Comparison of ENCODE assay signal across 10 cellular contexts in the genomic region with DNA sequence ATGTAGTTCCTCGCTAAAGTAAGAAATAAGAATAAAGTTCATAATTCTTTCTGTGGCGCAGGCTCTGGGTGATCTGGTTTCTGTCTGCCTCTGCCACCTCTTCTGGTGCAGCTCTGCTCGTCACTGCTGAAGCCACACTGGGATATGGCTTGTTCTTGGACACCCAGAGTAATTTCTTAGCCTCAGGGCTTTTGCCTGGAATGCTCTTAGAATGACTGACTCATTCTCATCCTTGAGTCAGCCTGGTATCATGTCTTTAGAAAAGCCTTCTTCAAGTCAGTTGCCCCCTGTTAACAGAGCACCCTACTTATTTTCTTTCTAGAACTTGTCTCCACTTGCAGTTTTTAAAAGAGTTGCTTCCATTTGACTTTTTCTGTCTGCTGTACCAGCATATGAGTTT. TPM values are rescaled to one million over a fixed set of nuclear protein-coding genes. Genes with fewer than 3 reads are reported as not detected.
A peak's percentile ranks its signal among the peaks of the same experiment; 100 is the strongest.
DNase-seq lines count a peak whose midpoint lies in the region; FAIRE-seq and TF ChIP-seq lines count a peak whose summit lies in the region.
"Had no signal": no experiment of that assay in that cellular context is flagged by ENCODE, and none has a peak within 500 bp of the region (broad histone marks: within the 10 kb centered on the region; RNA-seq: fewer than 3 reads in every experiment).

No MANE protein-coding gene starts in this region.

- H3K9me3 Mint-ChIP-seq in activated CD4-positive, alpha-beta T cell treated with anti-CD3 and anti-CD28 coated beads, Interleukin-2, amount 10 ng/mL, durations not matched to agents 7 days and 5 days = peaks cover 4% of the 10 kb centered on the region
- H3K9me3 Mint-ChIP-seq in endothelial cell (ENCODE audit: unreplicated experiment) (no peaks in the 10 kb centered on the region), progenitor cell of endocrine pancreas (ENCODE audit: low read depth) (no peaks in the 10 kb centered on the region)

- H3K36me3 Mint-ChIP-seq in activated CD4-positive, alpha-beta T cell treated with anti-CD3 and anti-CD28 coated beads, Interleukin-2, amount 10 ng/mL, durations not matched to agents 7 days and 5 days (ENCODE audit: low read depth) = peaks cover 57% of the 10 kb centered on the region
- peaks cover 45% of the 10 kb centered on the region for H3K36me3 Mint-ChIP-seq in endothelial cell (ENCODE audit: low read depth, unreplicated experiment)
- H3K36me3 Mint-ChIP-seq in progenitor cell of endocrine pancreas (ENCODE audit: insufficient read depth) = peaks cover 17% of the 10 kb centered on the region

- peaks cover 0 to 6% of the 10 kb centered on the region in 2 donors for H3K4me1 ChIP-seq in small intestine (ENCODE audit: control insufficient read depth in 2 of 2, insufficient read depth in 1 of 2, low read depth in 1 of 2, low read length in 1 of 2)

- H3K27ac ChIP-seq in RWPE1 (peak overlapping the region; percentile 73), small intestine (ENCODE audit: low read depth in 1 of 2, low read length in 1 of 2) (no peak overlapping the region)
- H3K27ac ChIP-seq: body of pancreas had no signal

- H3K36me3 ChIP-seq in small intestine (ENCODE audit: control insufficient read depth in 2 of 2, insufficient read depth in 2 of 2, low read length in 2 of 2) = peaks cover 7 to 9% of the 10 kb centered on the region in 2 donors

- 92 to 97% (median 94%) methylated on average over 3 of the region's 3 CpGs for WGBS in small intestine, 3 donors

- no peaks in the 10 kb centered on the region for H3K9me3 ChIP-seq in small intestine (ENCODE audit: control insufficient read depth, low read depth)
- H3K9me3 ChIP-seq: body of pancreas had no signal

- peaks cover 5% of the 10 kb centered on the region for H3K27me3 Mint-ChIP-seq in activated CD4-positive, alpha-beta T cell treated with anti-CD3 and anti-CD28 coated beads, Interleukin-2, amount 10 ng/mL, durations not matched to agents 7 days and 5 days
- peaks cover 9% of the 10 kb centered on the region for H3K27me3 Mint-ChIP-seq in endothelial cell (ENCODE audit: unreplicated experiment)
- H3K27me3 Mint-ChIP-seq in progenitor cell of endocrine pancreas = no peaks in the 10 kb centered on the region

- CTCF ChIA-PET in activated CD4-positive, alpha-beta T cell treated with anti-CD3 and anti-CD28 coated beads, Interleukin-2, amount 10 ng/mL, durations not matched to agents 7 days and 5 days (lab: Charles Lee) = no interaction called here
- CTCF ChIA-PET in RWPE1 (lab: Yijun Ruan, JAX) = interaction anchor here (0.6 kb wide), 1 partner anchor 93 kb away, joined by 3 read pairs; no protein-coding TSS in a partner anchor

- no peak overlapping the region for H3K4me3 ChIP-seq in small intestine (ENCODE audit: low read depth in 1 of 2, low read length in 2 of 2)
- H3K4me3 ChIP-seq: body of pancreas had no signal

- H3K4me3 Mint-ChIP-seq in activated CD4-positive, alpha-beta T cell treated with anti-CD3 and anti-CD28 coated beads, Interleukin-2, amount 10 ng/mL, durations not matched to agents 7 days and 5 days = peak overlapping the region; percentile 98
- H3K4me3 Mint-ChIP-seq in endothelial cell (ENCODE audit: unreplicated experiment) (peak overlapping the region; percentile 95), progenitor cell of endocrine pancreas (ENCODE audit: low read depth) (peak overlapping the region; percentile 92)

- no peak for TF ChIP-seq CTCF in RWPE1 (conservative IDR thresholded peaks at IDR 0.05; ENCODE audit: low read depth)
- no peak for TF ChIP-seq CTCF in endothelial cell (IDR thresholded peaks at IDR 0.05; ENCODE audit: unreplicated experiment)
- no peak for TF ChIP-seq CTCF in progenitor cell of endocrine pancreas (IDR thresholded peaks at IDR 0.05; ENCODE audit: unreplicated experiment)

- no peak for DNase-seq in activated CD4-positive, alpha-beta T cell treated with anti-CD3 and anti-CD28 coated beads, Interleukin-2, amount 10 ng/mL, durations not matched to agents 7 days and 5 days
- DNase-seq in activated CD4-positive, alpha-beta T cell treated with anti-CD3 and anti-CD28 coated beads for 4 hours = no peak
- peak; percentile 85 for DNase-seq in RWPE1 (ENCODE audit: low spot score)
- DNase-seq in endothelial cell (ENCODE audit: low spot score) = no peak
- no peak for DNase-seq in progenitor cell of endocrine pancreas (ENCODE audit: low spot score, unreplicated experiment)
- no peak for DNase-seq in DMS 273 treated with DMSO at 0.1 percent for 48 hours (lab: John Stamatoyannopoulos, UW)
- DNase-seq in small intestine = no peak
- no peak for DNase-seq in NOMO-1 treated with DMSO at 0.1 percent for 48 hours (lab: John Stamatoyannopoulos, UW; ENCODE audit: unreplicated experiment)
- DNase-seq: body of pancreas had no signal

- FAIRE-seq in small intestine (lab: Jason Lieb, UNC) = no peak
- FAIRE-seq: TTC549 had no signal

- no peaks in the 10 kb centered on the region for H3K27me3 ChIP-seq in small intestine (ENCODE audit: control insufficient read depth in 2 of 2, insufficient read depth in 2 of 2, low read length in 2 of 2)
- H3K27me3 ChIP-seq: body of pancreas had no signal

- H3K27ac Mint-ChIP-seq in activated CD4-positive, alpha-beta T cell treated with anti-CD3 and anti-CD28 coated beads, Interleukin-2, amount 10 ng/mL, durations not matched to agents 7 days and 5 days = peak overlapping the region; percentile 78
- H3K27ac Mint-ChIP-seq in endothelial cell (ENCODE audit: unreplicated experiment) = peak overlapping the region; percentile 16
- no peak overlapping the region for H3K27ac Mint-ChIP-seq in progenitor cell of endocrine pancreas

- POLR2A ChIA-PET in activated CD4-positive, alpha-beta T cell treated with anti-CD3 and anti-CD28 coated beads, Interleukin-2, amount 10 ng/mL, durations not matched to agents 7 days and 5 days (lab: Charles Lee) = no interaction called here
- POLR2A ChIA-PET in RWPE1 (lab: Yijun Ruan, JAX; ENCODE audit: low non-redundant PET) = interaction anchor here (0.5 kb wide), 1 partner anchor 185 kb away, joined by 3 read pairs; no protein-coding TSS in a partner anchor

- H3K4me1 Mint-ChIP-seq in activated CD4-positive, alpha-beta T cell treated with anti-CD3 and anti-CD28 coated beads, Interleukin-2, amount 10 ng/mL, durations not matched to agents 7 days and 5 days = peaks cover 77% of the 10 kb centered on the region
- H3K4me1 Mint-ChIP-seq in endothelial cell (ENCODE audit: unreplicated experiment) = peaks cover 40% of the 10 kb centered on the region
- peaks cover 16% of the 10 kb centered on the region for H3K4me1 Mint-ChIP-seq in progenitor cell of endocrine pancreas (ENCODE audit: low read depth)

RNA-seq across cellular contexts. Expression of gene ZSCAN25, which starts 2.0 kb away (rescaled TPM):
- 10 to 100 TPM; 28.5 to 31.1 TPM for total RNA-seq in activated CD4-positive, alpha-beta T cell treated with anti-CD3 and anti-CD28 coated beads, Interleukin-2, amount 10 ng/mL, durations not matched to agents 7 days and 5 days
- total RNA-seq in endothelial cell (ENCODE audit: unreplicated experiment) (23.8 TPM), progenitor cell of endocrine pancreas (26.4 and 27.9 TPM in 2 replicates)
- polyA plus RNA-seq in small intestine = 1 to 10 TPM; 4.5 to 5.2 (median 5.1) TPM

RNA-seq across cellular contexts. Expression of gene TMEM225B, which starts 20.7 kb away (rescaled TPM):
- total RNA-seq in activated CD4-positive, alpha-beta T cell treated with anti-CD3 and anti-CD28 coated beads, Interleukin-2, amount 10 ng/mL, durations not matched to agents 7 days and 5 days = 1 to 10 TPM; 1.2 to 1.3 TPM
- 0.46 TPM for total RNA-seq in endothelial cell (ENCODE audit: unreplicated experiment)
- total RNA-seq in progenitor cell of endocrine pancreas = 0.91 and 1.4 TPM in 2 replicates
- polyA plus RNA-seq in small intestine = under 1 TPM in 1 of 3 donors, not detected in 2; 0.45 TPM
